In the genomic region with DNA sequence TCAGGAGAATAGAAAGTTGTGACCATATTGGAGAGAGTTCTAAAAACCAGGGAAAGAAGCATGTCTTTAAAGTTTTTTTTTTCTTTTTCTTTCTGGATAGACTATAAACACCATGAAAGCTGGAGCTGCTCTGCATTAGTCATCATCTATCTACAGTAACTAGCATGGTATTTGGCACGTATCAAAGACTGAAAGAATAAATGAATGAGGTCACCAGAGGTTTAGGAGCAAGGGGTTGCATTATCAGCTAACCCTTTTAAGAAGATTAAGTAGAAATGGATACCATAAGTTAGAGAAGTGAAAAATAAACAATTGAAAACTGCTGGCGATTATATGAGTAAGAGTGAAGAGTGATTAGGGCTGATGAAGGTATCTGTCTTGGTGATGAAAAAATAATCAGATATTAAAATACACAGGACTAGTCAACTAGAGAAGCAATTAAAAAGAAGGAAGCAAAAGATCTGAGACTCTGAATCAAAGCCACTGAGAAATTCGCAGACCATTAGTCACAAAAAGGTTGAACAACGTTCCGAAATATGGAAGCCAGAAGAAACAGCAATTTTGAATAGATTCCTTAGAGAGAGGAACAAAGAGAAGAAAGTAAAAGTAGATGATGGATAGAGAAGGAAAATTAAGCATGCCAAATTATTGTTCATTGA, we compare ENCODE assay signal across 1 cellular context.
TF ChIP-seq lines count a peak whose summit lies in the region.

No MANE protein-coding gene starts in this region.

TF ChIP-seq in endothelial cell of umbilical vein, 7 proteins besides CTCF, POLR2A, EP300 and RAD21 (continued from another document):
- TF ChIP-seq, protein P1, sequence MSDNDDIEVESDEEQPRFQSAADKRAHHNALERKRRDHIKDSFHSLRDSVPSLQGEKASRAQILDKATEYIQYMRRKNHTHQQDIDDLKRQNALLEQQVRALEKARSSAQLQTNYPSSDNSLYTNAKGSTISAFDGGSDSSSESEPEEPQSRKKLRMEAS (IDR thresholded peaks at IDR 0.05; ENCODE audit: insufficient read depth, insufficient read length): no peak
TF ChIP-seq in endothelial cell of umbilical vein: peak in this region for 3.
